ENCODE assay signal across 10 cellular contexts in the genomic region with DNA sequence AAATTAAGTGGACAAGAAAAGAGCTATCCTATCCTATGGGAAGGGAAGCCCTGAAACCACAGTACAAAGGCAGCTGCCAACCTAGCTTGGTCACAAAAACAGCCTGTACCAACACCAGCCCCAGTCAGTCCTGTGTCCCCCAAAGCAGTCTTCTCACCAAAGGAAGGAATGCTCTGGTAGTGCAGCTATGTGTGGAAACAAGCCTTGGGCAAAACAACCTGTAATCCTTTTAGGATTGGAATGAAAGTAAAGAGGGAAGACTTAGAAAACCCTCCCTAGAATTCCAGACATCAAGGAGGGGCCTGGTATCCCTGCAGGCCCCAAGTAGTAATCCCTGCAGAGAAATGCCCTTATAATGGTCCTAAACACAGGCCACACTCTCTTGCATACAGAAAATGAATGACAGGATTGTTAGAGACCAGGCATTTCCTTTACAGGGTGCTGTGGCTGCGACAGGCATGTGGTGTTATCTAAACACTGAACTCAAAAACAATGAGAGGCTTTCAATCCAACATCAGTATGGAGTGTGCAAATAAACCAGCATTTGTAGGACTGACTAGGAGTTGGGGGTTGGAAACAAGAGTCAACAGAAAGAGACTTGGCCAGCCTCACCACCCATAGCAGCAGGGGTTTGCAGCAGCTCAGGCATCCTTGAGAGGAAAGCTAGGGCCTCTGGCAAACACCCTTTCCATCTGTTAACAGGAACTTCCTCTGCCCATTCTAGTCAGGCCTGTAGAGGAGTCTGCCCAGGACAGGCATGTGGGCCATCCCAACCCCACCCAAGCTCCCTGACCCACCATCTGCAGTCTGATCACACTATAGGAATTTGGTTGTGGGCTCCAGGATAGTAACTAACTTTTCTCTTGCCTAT. TPM values are rescaled to one million over a fixed set of nuclear protein-coding genes. Genes with fewer than 3 reads are reported as not detected.
DNase-seq lines count a peak whose midpoint lies in the region; FAIRE-seq and TF ChIP-seq lines count a peak whose summit lies in the region.
"Had no signal": no experiment of that assay in that cellular context is flagged by ENCODE, and none has a peak within 500 bp of the region (broad histone marks: within the 10 kb centered on the region; RNA-seq: fewer than 3 reads in every experiment).

No MANE protein-coding gene starts in this region.

- H3K4me1 Mint-ChIP-seq in activated naive CD4-positive, alpha-beta T cell treated with anti-CD3 and anti-CD28 coated beads, Interleukin-2, amount 50 U/mL, for 24 hours, result peaks cover 29% of the 10 kb centered on the region

- peaks cover 0 to 29% (median 18%) of the 10 kb centered on the region in 4 donors for H3K4me1 ChIP-seq in tibial artery

- no peaks in the 10 kb centered on the region for H3K9me3 ChIP-seq in tibial artery

- peaks cover 8% of the 10 kb centered on the region for H3K36me3 Mint-ChIP-seq in activated naive CD4-positive, alpha-beta T cell treated with anti-CD3 and anti-CD28 coated beads, Interleukin-2, amount 50 U/mL, for 24 hours

- TF ChIP-seq POLR2A in GM12892 (IDR thresholded peaks at IDR 0.05; ENCODE audit: low read depth, low read length), result no peak

- no peaks in the 10 kb centered on the region for H3K9me3 Mint-ChIP-seq in activated naive CD4-positive, alpha-beta T cell treated with anti-CD3 and anti-CD28 coated beads, Interleukin-2, amount 50 U/mL, for 24 hours
- H3K9me3 Mint-ChIP-seq: activated CD4-positive, alpha-beta memory T cell treated with anti-CD3 and anti-CD28 coated beads, Interleukin-2, amount 10 ng/mL, durations not matched to agents 7 days and 5 days had no signal

- intact Hi-C loops in tibial artery (cut with DNase I; ENCODE audit: low total_unique reads), result no loop called here

- no peak for FAIRE-seq in GM12892 (lab: Jason Lieb, UNC)

- no peak for DNase-seq in activated naive CD4-positive, alpha-beta T cell treated with anti-CD3 and anti-CD28 coated beads, Interleukin-2, amount 50 U/mL, for 16 hours
- peak in 31 of 58 donors; percentile 6 to 74 (median 34) for DNase-seq in anterior cingulate cortex (lab: John Stamatoyannopoulos, UW)
- DNase-seq in islet precursor cell, result peak; percentile 95
- DNase-seq in tibial artery, result no peak
- DNase-seq in NAMALWA (ENCODE audit: low spot score), result no peak
- no peak for DNase-seq in GM12892 (ENCODE audit: insufficient read length)
- DNase-seq in DMS114 treated with DMSO at 0.1 percent for 48 hours (lab: John Stamatoyannopoulos, UW; ENCODE audit: unreplicated experiment), result no peak
- DNase-seq: activated CD4-positive, alpha-beta memory T cell treated with anti-CD3 and anti-CD28 coated beads, Interleukin-2, amount 10 ng/mL, durations not matched to agents 7 days and 5 days; DMS79 treated with DMSO at 0.1 percent for 48 hours had no signal

- TF ChIP-seq CTCF in tibial artery (IDR thresholded peaks at IDR 0.05), result no peak

- peaks cover 9 to 18% (median 14%) of the 10 kb centered on the region in 3 donors for H3K36me3 ChIP-seq in tibial artery

- H3K27me3 Mint-ChIP-seq in activated naive CD4-positive, alpha-beta T cell treated with anti-CD3 and anti-CD28 coated beads, Interleukin-2, amount 50 U/mL, for 24 hours, result no peaks in the 10 kb centered on the region
- H3K27me3 Mint-ChIP-seq: activated CD4-positive, alpha-beta memory T cell treated with anti-CD3 and anti-CD28 coated beads, Interleukin-2, amount 10 ng/mL, durations not matched to agents 7 days and 5 days had no signal

- peak overlapping the region; percentile 48 to 62 for H3K27ac ChIP-seq in tibial artery

- H3K4me3 Mint-ChIP-seq in activated naive CD4-positive, alpha-beta T cell treated with anti-CD3 and anti-CD28 coated beads, Interleukin-2, amount 50 U/mL, for 24 hours, result no peak overlapping the region
- H3K4me3 Mint-ChIP-seq: activated CD4-positive, alpha-beta memory T cell treated with anti-CD3 and anti-CD28 coated beads, Interleukin-2, amount 10 ng/mL, durations not matched to agents 7 days and 5 days had no signal

- no peaks in the 10 kb centered on the region for H3K27me3 ChIP-seq in tibial artery

- H3K4me3 ChIP-seq in tibial artery, result no peak overlapping the region

- H3K27ac Mint-ChIP-seq in activated naive CD4-positive, alpha-beta T cell treated with anti-CD3 and anti-CD28 coated beads, Interleukin-2, amount 50 U/mL, for 24 hours, result peak overlapping the region; percentile 10
- H3K27ac Mint-ChIP-seq: activated CD4-positive, alpha-beta memory T cell treated with anti-CD3 and anti-CD28 coated beads, Interleukin-2, amount 10 ng/mL, durations not matched to agents 7 days and 5 days had no signal

RNA-seq across cellular contexts. Expression of a gene that starts 59.1 kb away (rescaled TPM):
- polyA plus RNA-seq in GM12892 (2012; ENCODE audit: missing spikeins), result 14.3 TPM

Comparison
In these comparisons a context has a peak if more than half of its experiments do, and no peak if none do; other contexts are left out.
1. DNase-seq: peak in anterior cingulate cortex (31 of 58) and islet precursor cell (single experiment); none in activated naive CD4-positive, alpha-beta T cell treated with anti-CD3 and anti-CD28 coated beads, Interleukin-2, amount 50 U/mL, for 16 hours (single experiment), tibial artery (0 of 2), NAMALWA (single experiment), GM12892 (single experiment) and DMS114 treated with DMSO at 0.1 percent for 48 hours (single experiment).